ENCODE assay signal across 28 cellular contexts in the genomic region with DNA sequence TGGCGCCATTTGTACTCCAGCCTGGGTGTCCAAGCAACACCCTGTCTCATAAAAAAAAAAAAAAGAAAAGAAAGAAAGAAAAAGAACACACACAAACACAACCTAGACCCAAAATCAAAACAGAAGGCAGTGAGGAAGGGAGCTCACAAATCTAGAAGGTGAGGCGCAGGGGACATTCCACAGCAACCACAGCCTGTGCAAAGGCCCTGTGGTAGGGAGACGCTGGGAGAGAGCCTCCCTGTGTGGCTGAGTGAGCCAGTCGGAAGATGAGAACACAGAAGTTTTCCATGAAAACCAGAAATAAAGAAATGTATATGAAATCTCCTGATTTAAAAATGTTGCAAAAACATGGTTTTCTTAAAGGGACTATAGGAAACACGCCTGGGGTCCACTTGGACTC.
"Had no signal": no experiment of that assay in that cellular context is flagged by ENCODE, and none has a peak within 500 bp of the region (broad histone marks: within the 10 kb centered on the region; RNA-seq: fewer than 3 reads in every experiment).

No MANE protein-coding gene starts in this region.

- H3K4me2 ChIP-seq: smooth muscle cell had no signal

- H3K36me3 ChIP-seq: ovary, transverse colon, uterus had no signal

- H3K27ac Mint-ChIP-seq: mesothelial cell of epicardium, nephron had no signal

- H3K27me3 Mint-ChIP-seq: effector memory CD8-positive, alpha-beta T cell; naive B cell; stimulated activated naive CD8-positive, alpha-beta T cell treated with anti-CD3 and anti-CD28 coated beads, Interleukin-15, amount 100 ng/mL, for 72 hours had no signal

- H3K27ac ChIP-seq: ovary, suprapubic skin, transverse colon, upper lobe of right lung, uterus had no signal

- H3K4me3 Mint-ChIP-seq: effector memory CD8-positive, alpha-beta T cell; mesothelial cell of epicardium; naive B cell; nephron; stimulated activated naive CD8-positive, alpha-beta T cell treated with anti-CD3 and anti-CD28 coated beads, Interleukin-15, amount 100 ng/mL, for 72 hours had no signal

- H3K27me3 ChIP-seq: ovary, suprapubic skin, transverse colon, upper lobe of right lung, uterus had no signal

- H3K4me3 ChIP-seq: lung, mucosa of descending colon, ovary, smooth muscle cell, suprapubic skin, transverse colon, upper lobe of right lung, uterus had no signal

- H3K9me3 ChIP-seq: mucosa of descending colon, ovary, suprapubic skin, transverse colon, upper lobe of right lung, uterus had no signal

- DNase-seq: cortex of kidney; effector memory CD8-positive, alpha-beta T cell; left ventricle myocardium superior; mesenchymal stem cell; mucosa of descending colon; naive B cell; nucleus accumbens; ovary; posterior cingulate gyrus; retina; stimulated activated CD4-positive, alpha-beta T cell treated with anti-CD3 and anti-CD28 coated beads, Interleukin-12 subunit alpha, Interleukin-12 subunit beta, amount 100 ng/mL, for 4 hours; stimulated activated CD4-positive, alpha-beta T cell treated with anti-CD3 and anti-CD28 coated beads, Interleukin-1b, Interleukin-23, amount 100 ng/mL, for 48 hours; stimulated activated CD4-positive, alpha-beta T cell treated with anti-CD3 and anti-CD28 coated beads, Interleukin-4, amount 100 ng/mL, for 1 hour; stimulated activated CD8-positive, alpha-beta memory T cell treated with anti-CD3 and anti-CD28 coated beads, Interleukin-4, amount 100 ng/mL, for 48 hours; stimulated activated naive CD4-positive, alpha-beta T cell; stimulated activated naive CD8-positive, alpha-beta T cell treated with anti-CD3 and anti-CD28 coated beads, Interleukin-15, amount 100 ng/mL, for 72 hours; transverse colon; upper lobe of right lung; uterus had no signal

- H3K4me1 Mint-ChIP-seq: mesothelial cell of epicardium; stimulated activated naive CD8-positive, alpha-beta T cell treated with anti-CD3 and anti-CD28 coated beads, Interleukin-15, amount 100 ng/mL, for 72 hours had no signal

- FAIRE-seq: endometrium, frontal cortex, keratinocyte had no signal

- ATAC-seq: effector memory CD8-positive, alpha-beta T cell; left ventricle myocardium superior; mucosa of descending colon; sciatic nerve; stimulated activated naive CD8-positive, alpha-beta T cell treated with anti-CD3 and anti-CD28 coated beads, Interleukin-15, amount 100 ng/mL, for 72 hours; upper lobe of right lung had no signal

- H3K9me3 Mint-ChIP-seq: effector memory CD8-positive, alpha-beta T cell; mesothelial cell of epicardium; naive B cell; nephron; stimulated activated naive CD8-positive, alpha-beta T cell treated with anti-CD3 and anti-CD28 coated beads, Interleukin-15, amount 100 ng/mL, for 72 hours had no signal

- H3K4me1 ChIP-seq: suprapubic skin, transverse colon, upper lobe of right lung, uterus had no signal
